11 cellular contexts compared by ENCODE assay signal in genomic region chr1:185695299-185695698, GRCh38. TPM values are rescaled to one million over a fixed set of nuclear protein-coding genes. Genes with fewer than 3 reads are reported as not detected.
A peak's percentile ranks its signal among the peaks of the same experiment; 100 is the strongest.
DNase-seq lines count a peak whose midpoint lies in the region; ATAC-seq, FAIRE-seq and TF ChIP-seq lines count a peak whose summit lies in the region.
"Had no signal": no experiment of that assay in that cellular context is flagged by ENCODE, and none has a peak within 500 bp of the region (broad histone marks: within the 10 kb centered on the region; RNA-seq: fewer than 3 reads in every experiment).

No MANE protein-coding gene starts in this region.

- no peak overlapping the region for H3K4ac ChIP-seq in H9 (ENCODE audit: low read depth, low read length)

- no peak overlapping the region for H2BK20ac ChIP-seq in H9 (ENCODE audit: low read depth, low read length, poor library complexity, severe bottlenecking)

- no peak overlapping the region for H2BK15ac ChIP-seq in H9 (ENCODE audit: low read depth, low read length)

- no peak overlapping the region for H4K8ac ChIP-seq in H9 (replicated peaks; ENCODE audit: insufficient read length, low read depth, low read length)

- H3K4me3 ChIP-seq in fibroblast of the aortic adventitia (ENCODE audit: low read depth, low read length): no peak overlapping the region

- DNase-seq in AML-193 (lab: John Stamatoyannopoulos, UW): peak; percentile 46 to 53
- DNase-seq in H9: no peak
- DNase-seq in RCC 7860 (ENCODE audit: low spot score): no peak
- no peak for DNase-seq in fibroblast of the aortic adventitia (ENCODE audit: low read depth)
- no peak for DNase-seq in NCI-H2081 treated with DMSO at 0.1 percent for 48 hours (lab: John Stamatoyannopoulos, UW)
- no peak for DNase-seq in activated naive CD4-positive, alpha-beta T cell (lab: John Stamatoyannopoulos, UW)
- DNase-seq in nucleus accumbens (lab: John Stamatoyannopoulos, UW): no peak
- DNase-seq: stimulated activated CD4-positive, alpha-beta T cell treated with anti-CD3 and anti-CD28 coated beads, Interleukin-12 subunit alpha, Interleukin-12 subunit beta, amount 100 ng/mL, for 4 hours had no signal

- H3K4me1 ChIP-seq in H9 (ENCODE audit: insufficient read depth, low read length): 0 out of 2 replicates have a peak, but pooled peaks cover 7% of the 10 kb centered on the region

- no peaks in the 10 kb centered on the region for H3K79me2 ChIP-seq in H9 (ENCODE audit: insufficient read depth, low read length)

- H2BK12ac ChIP-seq in H9 (ENCODE audit: insufficient read length, low read depth, low read length): no peak overlapping the region

- H3T11ph ChIP-seq in H9 (ENCODE audit: low read length): no peak overlapping the region

- no peak overlapping the region for H3K9ac ChIP-seq in H9 (ENCODE audit: extremely low read depth, insufficient read length, low read length)

- H3K23ac ChIP-seq in H9 (ENCODE audit: insufficient read length, low read depth, low read length): no peak overlapping the region

- no peaks in the 10 kb centered on the region for H3K9me3 Mint-ChIP-seq in H9
- H3K9me3 Mint-ChIP-seq: brain had no signal

- H3K56ac ChIP-seq in H9 (ENCODE audit: insufficient read length, low read depth, low read length): no peak overlapping the region

- no peak overlapping the region for H2BK120ac ChIP-seq in H9 (ENCODE audit: low read depth, low read length, poor library complexity, severe bottlenecking)

- H3K36me3 Mint-ChIP-seq in H9 (ENCODE audit: insufficient read depth in 1 of 3, low read depth in 3 of 3): no peaks in the 10 kb centered on the region
- H3K36me3 Mint-ChIP-seq: brain had no signal

- H4K5ac ChIP-seq in H9 (ENCODE audit: insufficient read length, low read depth, low read length): no peak overlapping the region

- H3K4me3 Mint-ChIP-seq in H9: no peak overlapping the region
- H3K4me3 Mint-ChIP-seq: brain had no signal

- TF ChIP-seq CTCF in H9 (conservative IDR thresholded peaks at IDR 0.05) (peak; percentile 29; the same call in 1 of the 3 replicates), fibroblast of the aortic adventitia (IDR thresholded peaks at IDR 0.05; ENCODE audit: insufficient read depth, low read length) (peak; percentile 14)

- peak; percentile 53 for FAIRE-seq in RCC 7860 (lab: Jason Lieb, UNC)

- H3K27me3 ChIP-seq in H9 (ENCODE audit: insufficient read depth, low read length): no peaks in the 10 kb centered on the region

- no peak overlapping the region for H3K4me2 ChIP-seq in H9 (ENCODE audit: insufficient read depth, insufficient read length, low read length)

- H3K9me3 ChIP-seq in H9 (ENCODE audit: control insufficient read depth, low read depth, low read length): no peaks in the 10 kb centered on the region

- no peak overlapping the region for H4K91ac ChIP-seq in H9 (ENCODE audit: insufficient read length, low read depth, low read length)

- no peaks in the 10 kb centered on the region for H3K79me1 ChIP-seq in H9 (ENCODE audit: insufficient read depth, low read depth, low read length, poor library complexity, severe bottlenecking)

- no peak overlapping the region for H2BK5ac ChIP-seq in H9 (ENCODE audit: insufficient read length, low read length)

- no peaks in the 10 kb centered on the region for H4K20me1 ChIP-seq in H9 (ENCODE audit: control insufficient read depth, insufficient read depth, insufficient read length)

- no peak for ATAC-seq in HG02571 (IDR thresholded peaks at IDR 0.05; ENCODE audit: unreplicated experiment)
- ATAC-seq: Right ventricle myocardium inferior had no signal

- H3K27me3 Mint-ChIP-seq in H9 (ENCODE audit: low read depth): peaks cover 20% of the 10 kb centered on the region

- no peak overlapping the region for H2AFZ ChIP-seq in H9 (ENCODE audit: low read length)

- peaks cover 9 to 11% of the 10 kb centered on the region in 2 experiments for H3K4me1 Mint-ChIP-seq in H9
- H3K4me1 Mint-ChIP-seq: brain had no signal

- no peak overlapping the region for H2AK5ac ChIP-seq in H9 (ENCODE audit: insufficient read length, low read length)

- no peak overlapping the region for H3K27ac Mint-ChIP-seq in H9
- H3K27ac Mint-ChIP-seq: brain had no signal

- H3K18ac ChIP-seq in H9 (ENCODE audit: insufficient read length, low read depth, low read length): no peak overlapping the region

- H3K27ac ChIP-seq in H9 (ENCODE audit: insufficient read length, low read depth, low read length): no peak overlapping the region

- no peak overlapping the region for H3K14ac ChIP-seq in H9 (ENCODE audit: insufficient read depth, low read length)

- no peaks in the 10 kb centered on the region for H3K23me2 ChIP-seq in H9 (ENCODE audit: insufficient read length, low read depth, low read length, poor library complexity, severe bottlenecking)

RNA-seq across cellular contexts. Expression of gene HMCN1, which starts 38.9 kb away (rescaled TPM):
- total RNA-seq in H9 (2021) (2.9 and 3.3 TPM in 2 replicates), fibroblast of the aortic adventitia (ENCODE audit: low replicate concordance) (95.4 and 106 TPM in 2 replicates)

Comparison
In these comparisons a context has a peak if more than half of its experiments do, and no peak if none do; other contexts are left out.
1. DNase-seq: peak in AML-193 (2 of 2); none in H9 (single experiment), RCC 7860 (single experiment), fibroblast of the aortic adventitia (single experiment), NCI-H2081 treated with DMSO at 0.1 percent for 48 hours (single experiment), activated naive CD4-positive, alpha-beta T cell (0 of 4) and nucleus accumbens (0 of 56).
2. RNA of gene HMCN1, which starts 38.9 kb away (total RNA-seq): 95.4 to 106 TPM in fibroblast of the aortic adventitia; 2.9 to 3.3 TPM in H9; every median in the first group is over 10 times any median in the second.